In genomic region chr5:42349163-42349562, GRCh38 we compare ENCODE assay signal across 21 cellular contexts.
DNase-seq lines count a peak whose midpoint lies in the region; ATAC-seq and TF ChIP-seq lines count a peak whose summit lies in the region.
"Had no signal": no experiment of that assay in that cellular context is flagged by ENCODE, and none has a peak within 500 bp of the region (broad histone marks: within the 10 kb centered on the region; RNA-seq: fewer than 3 reads in every experiment).

No MANE protein-coding gene starts in this region.

- dilution Hi-C loops in mammary epithelial cell (cut with HindIII; ENCODE audit: low sequenced_read_pairs), result no loop called here

- no peak overlapping the region for H3K4me2 ChIP-seq in mammary epithelial cell (ENCODE audit: insufficient read depth, low read depth, low read length)
- H3K4me2 ChIP-seq: A549 had no signal

- H3K36me3 ChIP-seq in mammary epithelial cell (ENCODE audit: insufficient read depth, low read length), result no peaks in the 10 kb centered on the region
- no peaks in the 10 kb centered on the region for H3K36me3 ChIP-seq in breast epithelium
- H3K36me3 ChIP-seq in RWPE2 (ENCODE audit: low read depth), result no peaks in the 10 kb centered on the region

- H3K27me3 ChIP-seq in mammary epithelial cell (ENCODE audit: insufficient read depth, low read length) (no peaks in the 10 kb centered on the region), breast epithelium (no peaks in the 10 kb centered on the region), RWPE2 (ENCODE audit: insufficient read depth, poor library complexity, severe bottlenecking) (no peaks in the 10 kb centered on the region)

- in situ Hi-C loops in mammary epithelial cell (cut with MboI; ENCODE audit: low sequenced_read_pairs in 2 of 2), result no loop called here

- peaks cover 5% of the 10 kb centered on the region for H3K9me3 ChIP-seq in mammary epithelial cell (replicated peaks; ENCODE audit: insufficient read depth, low read length)
- H3K9me3 ChIP-seq in breast epithelium, result peaks cover 0 to 6% of the 10 kb centered on the region in 2 donors
- no peaks in the 10 kb centered on the region for H3K9me3 ChIP-seq in RWPE2 (ENCODE audit: severe bottlenecking)
- H3K9me3 ChIP-seq: A549 had no signal

- H3K4me3 ChIP-seq in mammary epithelial cell (replicated peaks in 1 of 3; ENCODE audit: insufficient read depth in 1 of 3, low read depth in 2 of 3, low read length in 3 of 3) (no peak overlapping the region), breast epithelium (no peak overlapping the region), RWPE2 (ENCODE audit: severe bottlenecking) (no peak overlapping the region), foreskin fibroblast (ENCODE audit: low read depth in 1 of 2, low read length in 2 of 2) (no peak overlapping the region)
- H3K4me3 ChIP-seq: A549 had no signal

- H3K27ac ChIP-seq in mammary epithelial cell (ENCODE audit: insufficient read depth, low read depth, low read length) (no peak overlapping the region), breast epithelium (no peak overlapping the region), RWPE2 (ENCODE audit: poor library complexity, severe bottlenecking) (no peak overlapping the region)
- H3K27ac ChIP-seq: 22Rv1, A549, C4-2B had no signal

- H4K20me1 ChIP-seq in mammary epithelial cell (ENCODE audit: insufficient read depth, low read length), result no peaks in the 10 kb centered on the region

- intact Hi-C loops in mammary epithelial cell (cut with micrococcal nuclease), result no loop called here
- intact Hi-C loops in breast epithelium (cut with DNase I; ENCODE audit: low total_unique reads), result no loop called here

- WGBS in mammary epithelial cell (ENCODE audit: low coverage, missing lambda C conversion rate), result 43% methylated on average over 1 of the region's 1 CpG

- ATAC-seq in RWPE2 (ENCODE audit: low read depth) (peak; percentile 73; the same call in 2 of the 3 replicates), GM18867 (IDR thresholded peaks at IDR 0.05; ENCODE audit: unreplicated experiment) (no peak), GM18858 (IDR thresholded peaks at IDR 0.05; ENCODE audit: unreplicated experiment) (no peak)
- ATAC-seq: A549, HCT116, HepG2 had no signal

- no peak overlapping the region for H3K9ac ChIP-seq in mammary epithelial cell (ENCODE audit: insufficient read depth, low read length)

- no peak for TF ChIP-seq CTCF in mammary epithelial cell (conservative IDR thresholded peaks at IDR 0.05 in 1 of 2, IDR thresholded peaks at IDR 0.05 in 1 of 2; ENCODE audit: extremely low read depth in 1 of 2, insufficient read depth in 1 of 2, low read depth in 1 of 2, low read length in 2 of 2)
- TF ChIP-seq CTCF in breast epithelium (IDR thresholded peaks at IDR 0.05), result no peak
- TF ChIP-seq CTCF in RWPE2 (IDR thresholded peaks at IDR 0.05; ENCODE audit: poor library complexity, severe bottlenecking), result no peak
- TF ChIP-seq CTCF in foreskin fibroblast (IDR thresholded peaks at IDR 0.05; ENCODE audit: low read depth, low read length), result no peak

- no peak for TF ChIP-seq POLR2A in breast epithelium (IDR thresholded peaks at IDR 0.05)

- H3K4me1 ChIP-seq in mammary epithelial cell (ENCODE audit: insufficient read depth, low read length) (no peaks in the 10 kb centered on the region), breast epithelium (no peaks in the 10 kb centered on the region), RWPE2 (ENCODE audit: insufficient read depth, poor library complexity, severe bottlenecking) (no peaks in the 10 kb centered on the region)
- H3K4me1 ChIP-seq: A549 had no signal

- H3K79me2 ChIP-seq in mammary epithelial cell (ENCODE audit: insufficient read depth, low read length), result no peaks in the 10 kb centered on the region

- no peak overlapping the region for H2AFZ ChIP-seq in mammary epithelial cell (ENCODE audit: low read depth, low read length)

- CTCF ChIA-PET in mammary epithelial cell (lab: Charles Lee; ENCODE audit: low non-redundant PET), result no interaction called here

- peak; percentile 39 for DNase-seq in mammary epithelial cell
- DNase-seq in breast epithelium (ENCODE audit: low spot score in 2 of 2), result no peak
- DNase-seq in RWPE2 (ENCODE audit: low spot score), result no peak
- peak; percentile 3 to 35 for DNase-seq in foreskin fibroblast
- no peak for DNase-seq in activated CD4-positive, alpha-beta T cell treated with anti-CD3 and anti-CD28 coated beads for 1 hour
- DNase-seq: AML-193; CD4-positive, alpha-beta memory T cell; DMS153; DMS79; GDM1; GOT3; H7; HFFc6; KBM-7 had no signal

- no TSS peak for BruUV-seq in mammary epithelial cell (replicated peaks; lab: Mats Ljungman, UMichigan)

Comparison
In these comparisons a context has a peak if more than half of its experiments do, and no peak if none do; other contexts are left out.
1. DNase-seq: peak in mammary epithelial cell (single experiment) and foreskin fibroblast (2 of 2); none in breast epithelium (0 of 2), RWPE2 (single experiment) and activated CD4-positive, alpha-beta T cell treated with anti-CD3 and anti-CD28 coated beads for 1 hour (single experiment).